ENCODE assay signal across 28 cellular contexts in the genomic region with DNA sequence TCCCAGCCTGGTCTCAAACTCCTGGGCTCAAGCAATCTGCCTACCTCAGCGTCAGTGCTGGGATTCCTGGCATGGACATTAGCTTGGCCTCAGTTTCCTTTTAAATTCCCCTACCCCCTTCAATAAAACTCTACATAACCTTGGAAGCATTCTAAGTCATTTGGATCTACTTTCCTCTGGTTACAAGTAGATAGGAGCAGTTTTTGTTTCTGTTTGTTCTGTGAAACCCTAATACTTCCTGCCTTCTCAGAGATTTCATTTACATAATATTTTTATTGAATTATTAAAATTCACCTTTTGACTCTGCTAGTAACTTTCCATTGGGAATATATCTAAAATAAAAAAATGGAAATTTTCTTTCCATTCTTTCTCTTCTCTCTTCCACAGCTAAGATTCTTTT. TPM values are rescaled to one million over a fixed set of nuclear protein-coding genes. Genes with fewer than 3 reads are reported as not detected.
DNase-seq lines count a peak whose midpoint lies in the region; ATAC-seq and TF ChIP-seq lines count a peak whose summit lies in the region.
"Had no signal": no experiment of that assay in that cellular context is flagged by ENCODE, and none has a peak within 500 bp of the region (broad histone marks: within the 10 kb centered on the region; RNA-seq: fewer than 3 reads in every experiment).

No MANE protein-coding gene starts in this region.

- peaks cover 17% of the 10 kb centered on the region for H3K36me3 ChIP-seq in CD8-positive, alpha-beta memory T cell (ENCODE audit: insufficient read depth, low read length)

- no peak for ATAC-seq in activated naive CD8-positive, alpha-beta T cell treated with anti-CD3 and anti-CD28 coated beads, Interleukin-2, amount 10 ng/mL, durations not matched to agents 7 days and 5 days (ENCODE audit: low read depth)
- peak in 2 of 3 donors; percentile 54 to 62 for ATAC-seq in natural killer cell

- intact Hi-C loops in natural killer cell (cut with micrococcal nuclease), result no loop called here

- H3K4me1 Mint-ChIP-seq in T-helper 2 cell treated with Interferon-gamma antibody and Interleukin-4, amounts not matched to agents 5 μg/mL and 100 μg/mL, for 36 hours (ENCODE audit: low read depth), result peaks cover 22% of the 10 kb centered on the region
- peaks cover 42 to 70% (median 58%) of the 10 kb centered on the region in 3 donors for H3K4me1 Mint-ChIP-seq in CD8-positive, alpha-beta memory T cell
- H3K4me1 Mint-ChIP-seq in activated naive CD8-positive, alpha-beta T cell treated with anti-CD3 and anti-CD28 coated beads, Interleukin-2, amount 10 ng/mL, durations not matched to agents 7 days and 5 days, result peaks cover 47% of the 10 kb centered on the region
- H3K4me1 Mint-ChIP-seq in natural killer cell, result peaks cover 36 to 43% of the 10 kb centered on the region in 2 donors

- H3K9me3 ChIP-seq in CD8-positive, alpha-beta memory T cell (ENCODE audit: low read length), result no peaks in the 10 kb centered on the region
- H3K9me3 ChIP-seq: BE2C, MG63 had no signal

- H3K27ac ChIP-seq in CD8-positive, alpha-beta memory T cell (ENCODE audit: low read depth, low read length), result no peak overlapping the region
- H3K27ac ChIP-seq: GM23248, SK-N-MC had no signal

- H3K36me3 Mint-ChIP-seq in T-helper 2 cell treated with Interferon-gamma antibody and Interleukin-4, amounts not matched to agents 5 μg/mL and 100 μg/mL, for 36 hours (ENCODE audit: low read depth), result peaks cover 65% of the 10 kb centered on the region
- H3K36me3 Mint-ChIP-seq in CD8-positive, alpha-beta memory T cell, result peaks cover 15 to 70% (median 32%) of the 10 kb centered on the region in 3 donors
- peaks cover 51% of the 10 kb centered on the region for H3K36me3 Mint-ChIP-seq in activated naive CD8-positive, alpha-beta T cell treated with anti-CD3 and anti-CD28 coated beads, Interleukin-2, amount 10 ng/mL, durations not matched to agents 7 days and 5 days
- peaks cover 8% of the 10 kb centered on the region for H3K36me3 Mint-ChIP-seq in natural killer cell

- H3K27me3 Mint-ChIP-seq in T-helper 2 cell treated with Interferon-gamma antibody and Interleukin-4, amounts not matched to agents 5 μg/mL and 100 μg/mL, for 36 hours (ENCODE audit: low read depth), result no peaks in the 10 kb centered on the region
- H3K27me3 Mint-ChIP-seq in CD8-positive, alpha-beta memory T cell, result peaks cover 0 to 2% of the 10 kb centered on the region in 2 donors
- H3K27me3 Mint-ChIP-seq in activated naive CD8-positive, alpha-beta T cell treated with anti-CD3 and anti-CD28 coated beads, Interleukin-2, amount 10 ng/mL, durations not matched to agents 7 days and 5 days, result no peaks in the 10 kb centered on the region
- no peaks in the 10 kb centered on the region for H3K27me3 Mint-ChIP-seq in natural killer cell (ENCODE audit: low read depth in 2 of 2)

- peaks cover 15% of the 10 kb centered on the region for H3K4me1 ChIP-seq in CD8-positive, alpha-beta memory T cell (ENCODE audit: insufficient read depth, low read length)

- H3K27ac Mint-ChIP-seq in T-helper 2 cell treated with Interferon-gamma antibody and Interleukin-4, amounts not matched to agents 5 μg/mL and 100 μg/mL, for 36 hours, result peak overlapping the region; percentile 39
- H3K27ac Mint-ChIP-seq in CD8-positive, alpha-beta memory T cell, result peak overlapping the region in 5 of 8 donors; percentile 20 to 74 (median 45)
- H3K27ac Mint-ChIP-seq in activated naive CD8-positive, alpha-beta T cell treated with anti-CD3 and anti-CD28 coated beads, Interleukin-2, amount 10 ng/mL, durations not matched to agents 7 days and 5 days, result peak overlapping the region; percentile 62
- peak overlapping the region; percentile 78 to 85 for H3K27ac Mint-ChIP-seq in natural killer cell

- CTCF ChIA-PET in CD8-positive, alpha-beta memory T cell (lab: Charles Lee), result no interaction called here

- POLR2A ChIA-PET in CD8-positive, alpha-beta memory T cell (lab: Charles Lee), result no interaction called here
- POLR2A ChIA-PET in activated naive CD8-positive, alpha-beta T cell treated with anti-CD3 and anti-CD28 coated beads, Interleukin-2, amount 10 ng/mL, durations not matched to agents 7 days and 5 days (lab: Charles Lee), result no interaction called here

- H3K4me3 Mint-ChIP-seq in T-helper 2 cell treated with Interferon-gamma antibody and Interleukin-4, amounts not matched to agents 5 μg/mL and 100 μg/mL, for 36 hours, result no peak overlapping the region
- no peak overlapping the region for H3K4me3 Mint-ChIP-seq in CD8-positive, alpha-beta memory T cell
- H3K4me3 Mint-ChIP-seq in activated naive CD8-positive, alpha-beta T cell treated with anti-CD3 and anti-CD28 coated beads, Interleukin-2, amount 10 ng/mL, durations not matched to agents 7 days and 5 days, result no peak overlapping the region
- peak overlapping the region; percentile 54 for H3K4me3 Mint-ChIP-seq in natural killer cell
- H3K4me3 Mint-ChIP-seq: CD14-positive monocyte had no signal

- no peaks in the 10 kb centered on the region for H3K27me3 ChIP-seq in CD8-positive, alpha-beta memory T cell (ENCODE audit: insufficient read depth, low read length, poor library complexity, severe bottlenecking)
- H3K27me3 ChIP-seq: BE2C, MG63 had no signal

- no peak for DNase-seq in T-helper 2 cell treated with Interferon-gamma antibody and Interleukin-4, amounts not matched to agents 5 μg/mL and 100 μg/mL, for 36 hours (ENCODE audit: low spot score)
- DNase-seq in T-helper 2 cell, result no peak
- no peak for DNase-seq in CD8-positive, alpha-beta memory T cell
- DNase-seq in activated naive CD8-positive, alpha-beta T cell treated with anti-CD3 and anti-CD28 coated beads, Interleukin-2, amount 10 ng/mL, durations not matched to agents 7 days and 5 days, result no peak
- DNase-seq in natural killer cell, result no peak
- DNase-seq in DMS153 (lab: John Stamatoyannopoulos, UW), result no peak
- DNase-seq in stimulated activated CD4-positive, alpha-beta T cell treated with anti-CD3 and anti-CD28 coated beads, Interleukin-15, amount 100 ng/mL, for 24 hours, result no peak
- DNase-seq in NCI-H345 (lab: John Stamatoyannopoulos, UW), result no peak
- DNase-seq: 8988T, ACHN, BE2C, DMS53, GM23248, H7, IMR-90, KG1, MG63, NCI-H1105 treated with DMSO at 0.1 percent for 48 hours, NCI-H146, NCI-H1930, NCI-H2107, NCI-H69, SIG-M5 had no signal

- no peak overlapping the region for H3K4me3 ChIP-seq in CD8-positive, alpha-beta memory T cell (ENCODE audit: low read length)
- H3K4me3 ChIP-seq: GM23248, MG63, SK-N-MC had no signal

- TF ChIP-seq CTCF in natural killer cell (IDR thresholded peaks at IDR 0.05), result no peak

- peaks cover 5% of the 10 kb centered on the region for H3K9me3 Mint-ChIP-seq in T-helper 2 cell treated with Interferon-gamma antibody and Interleukin-4, amounts not matched to agents 5 μg/mL and 100 μg/mL, for 36 hours
- peaks cover 0 to 3% (median 0%) of the 10 kb centered on the region in 5 donors for H3K9me3 Mint-ChIP-seq in CD8-positive, alpha-beta memory T cell
- H3K9me3 Mint-ChIP-seq in activated naive CD8-positive, alpha-beta T cell treated with anti-CD3 and anti-CD28 coated beads, Interleukin-2, amount 10 ng/mL, durations not matched to agents 7 days and 5 days, result no peaks in the 10 kb centered on the region
- no peaks in the 10 kb centered on the region for H3K9me3 Mint-ChIP-seq in natural killer cell

RNA-seq across cellular contexts. Expression of a gene that starts 25.9 kb away (rescaled TPM):
- total RNA-seq in CD8-positive, alpha-beta memory T cell, result 10 to 100 TPM; 54.7 to 55.8 TPM
- 27.2 TPM for polyA plus RNA-seq in CD8-positive, alpha-beta memory T cell
- 10 to 100 TPM; 66.8 to 67.5 TPM for total RNA-seq in activated naive CD8-positive, alpha-beta T cell treated with anti-CD3 and anti-CD28 coated beads, Interleukin-2, amount 10 ng/mL, durations not matched to agents 7 days and 5 days
- 10 to 100 TPM; 73.6 to 85.3 (median 80.1) TPM for total RNA-seq in natural killer cell

RNA-seq across cellular contexts. Expression of a gene that starts 53.3 kb away (rescaled TPM):
- total RNA-seq in CD8-positive, alpha-beta memory T cell, result not detected
- polyA plus RNA-seq in CD8-positive, alpha-beta memory T cell, result 0.20 TPM
- not detected for total RNA-seq in activated naive CD8-positive, alpha-beta T cell treated with anti-CD3 and anti-CD28 coated beads, Interleukin-2, amount 10 ng/mL, durations not matched to agents 7 days and 5 days
- not detected for total RNA-seq in natural killer cell
- total RNA-seq: Daoy, G401, GM23248, H7, IMR-90, OCI-LY7 had no signal
- polyA plus RNA-seq: CD14-positive monocyte, IMR-90 had no signal
